Comparison of ENCODE assay signal across 31 cellular contexts in the genomic region with DNA sequence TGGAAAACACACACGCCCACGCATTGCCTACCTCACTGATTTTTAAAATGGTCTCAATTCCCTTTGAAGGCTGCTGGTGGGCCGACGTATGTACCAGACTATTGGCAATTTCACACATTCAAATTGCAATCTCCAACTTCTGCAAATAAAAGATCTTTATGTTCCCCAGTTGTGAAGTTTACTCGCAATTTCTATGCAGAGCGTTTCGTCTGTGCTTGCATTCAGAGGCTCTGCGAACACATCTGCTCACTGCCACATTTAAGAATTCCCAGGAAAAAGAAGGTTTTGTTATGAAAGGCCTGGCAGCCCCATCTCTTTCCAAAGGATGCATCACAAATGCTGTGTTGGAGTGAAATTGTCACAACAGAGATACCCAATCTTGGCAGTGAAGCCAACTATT.
"Had no signal": no experiment of that assay in that cellular context is flagged by ENCODE, and none has a peak within 500 bp of the region (broad histone marks: within the 10 kb centered on the region; RNA-seq: fewer than 3 reads in every experiment).

No MANE protein-coding gene starts in this region.

- H3K4me1 ChIP-seq: adrenal gland, body of pancreas, breast epithelium had no signal

- H3K9me3 ChIP-seq: adrenal gland, body of pancreas, breast epithelium had no signal

- H3K4me3 ChIP-seq: adrenal gland, body of pancreas, breast epithelium, PC-9 had no signal

- H2AFZ ChIP-seq: PC-9 had no signal

- H3K27me3 ChIP-seq: adrenal gland, body of pancreas, breast epithelium had no signal

- H3K4me2 ChIP-seq: PC-9 had no signal

- H3K27ac ChIP-seq: adrenal gland, body of pancreas, breast epithelium, PC-9, RWPE1, VCaP had no signal

- DNase-seq: activated B cell treated with CpG ODN at 0.5 μM for 24 hours; activated CD4-positive, alpha-beta memory T cell treated with anti-CD3 and anti-CD28 coated beads for 36 hours; activated CD4-positive, alpha-beta T cell treated with anti-CD3 and anti-CD28 coated beads for 4 hours; activated CD4-positive, alpha-beta T cell treated with anti-CD3 and anti-CD28 coated beads, Interleukin-2, amount 50 U/mL, for 1 hour; activated CD4-positive, CD25-positive, alpha-beta regulatory T cell treated with anti-CD3 and anti-CD28 coated beads, Interleukin-2, amount 50 U/mL, for 72 hours; activated CD8-positive, alpha-beta memory T cell treated with anti-CD3 and anti-CD28 coated beads, Interleukin-2, amount 50 U/mL, for 4 hours; activated gamma-delta T cell treated with Interleukin-2 at 50 U/mL for 16 hours; activated naive CD4-positive, alpha-beta T cell treated with anti-CD3 and anti-CD28 coated beads for 36 hours; activated T-cell treated with anti-CD3 and anti-CD28 coated beads for 4 hours; activated T-cell treated with anti-CD3 and anti-CD28 coated beads, Interleukin-2, amount 50 U/mL, for 4 hours; adrenal gland; body of pancreas; Karpas-422; KBM-7; NCI-H1105 treated with DMSO at 0.1 percent for 48 hours; NCI-H1436; NCI-H1694; NCI-H1930; NCI-H345; NCI-H524 treated with DMSO at 0.1 percent for 48 hours; NCI-H748 treated with DMSO at 0.1 percent for 48 hours; NK-92 treated with Interleukin-12 subunit alpha and Interleukin-12 subunit beta, amount 100 ng/mL, for 24 hours; PC-9; SIG-M5; SW 1271; T-helper 1 cell; T-helper 2 cell; T-helper 9 cell had no signal

- H3K36me3 ChIP-seq: adrenal gland, breast epithelium had no signal
